ENCODE assay signal across 1 cellular context in genomic region chr2:214185546-214185945, GRCh38.
TF ChIP-seq lines count a peak whose summit lies in the region.

No MANE protein-coding gene starts in this region.

TF ChIP-seq in HepG2, 621 proteins besides CTCF, POLR2A, EP300 and RAD21 (continued from another document):
- no peak for TF ChIP-seq ZXDC (CRISPR knock-in tag; IDR thresholded peaks at IDR 0.05)
- no peak for TF ChIP-seq NCOA1 (CRISPR knock-in tag; IDR thresholded peaks at IDR 0.05)
- TF ChIP-seq PAF1 (CRISPR knock-in tag; IDR thresholded peaks at IDR 0.05), result no peak
- TF ChIP-seq GMEB2 (CRISPR knock-in tag; IDR thresholded peaks at IDR 0.05; ENCODE audit: low read depth), result no peak
- no peak for TF ChIP-seq NR1H2 (CRISPR knock-in tag; IDR thresholded peaks at IDR 0.05; ENCODE audit: borderline replicate concordance, low read depth)
- no peak for TF ChIP-seq FOXK1 (CRISPR knock-in tag; IDR thresholded peaks at IDR 0.05; ENCODE audit: borderline replicate concordance, low read depth)
- TF ChIP-seq POGZ (CRISPR knock-in tag; IDR thresholded peaks at IDR 0.05), result no peak
- TF ChIP-seq WIZ (CRISPR knock-in tag; IDR thresholded peaks at IDR 0.05), result no peak
- TF ChIP-seq ZFP90 (CRISPR knock-in tag; IDR thresholded peaks at IDR 0.05; ENCODE audit: borderline replicate concordance), result no peak
- TF ChIP-seq ZNF709 (CRISPR knock-in tag; IDR thresholded peaks at IDR 0.05), result no peak
- TF ChIP-seq ETS1 (CRISPR knock-in tag; IDR thresholded peaks at IDR 0.05), result no peak
- no peak for TF ChIP-seq ZNF562 (CRISPR knock-in tag; IDR thresholded peaks at IDR 0.05; ENCODE audit: borderline replicate concordance)
- no peak for TF ChIP-seq PHF5A (CRISPR knock-in tag; IDR thresholded peaks at IDR 0.05; ENCODE audit: low read depth, unreplicated experiment)
- TF ChIP-seq SALL1 (CRISPR knock-in tag; IDR thresholded peaks at IDR 0.05), result no peak
